Comparison of ENCODE assay signal across 1 cellular context in genomic region chr2:234676109-234676858, GRCh38.
TF ChIP-seq lines count a peak whose summit lies in the region.

No MANE protein-coding gene starts in this region.

TF ChIP-seq in GM23338, 12 proteins besides CTCF, POLR2A, EP300 and RAD21 (continued from another document):
- TF ChIP-seq ZNF462 (CRISPR knock-in tag; IDR thresholded peaks at IDR 0.05) (no peak), JUNB (IDR thresholded peaks at IDR 0.05; ENCODE audit: unreplicated experiment) (no peak), EZH2phosphoT487 (IDR thresholded peaks at IDR 0.05; ENCODE audit: unreplicated experiment) (no peak)
TF ChIP-seq in GM23338: peak in this region for 0.
